In genomic region chr18:48943736-48944527, GRCh38 we compare ENCODE assay signal across 1 cellular context.
TF ChIP-seq lines count a peak whose summit lies in the region.

No MANE protein-coding gene starts in this region.

TF ChIP-seq in HCT116, 20 proteins besides CTCF, POLR2A, EP300 and RAD21:
- TF ChIP-seq REST (IDR thresholded peaks at IDR 0.05; ENCODE audit: low read depth) (no peak), TCF7L2 (IDR thresholded peaks at IDR 0.05; ENCODE audit: borderline replicate concordance, extremely low read depth, insufficient read depth, insufficient read length) (peak; percentile 96)
TF ChIP-seq in HCT116: peak in this region for 1.
